In genomic region chr3:33437556-33438283, GRCh38 we compare ENCODE assay signal across 8 cellular contexts. TPM values are rescaled to one million over a fixed set of nuclear protein-coding genes. Genes with fewer than 3 reads are reported as not detected.
DNase-seq lines count a peak whose midpoint lies in the region; ATAC-seq and TF ChIP-seq lines count a peak whose summit lies in the region.

No MANE protein-coding gene starts in this region.

- H3K4me3 ChIP-seq in iPS-18c (ENCODE audit: insufficient read depth, low read depth, low read length) (peak overlapping the region; percentile 60; the same call in 1 of the 2 replicates), testis (no peak overlapping the region)

- TF ChIP-seq POLR2A in testis (IDR thresholded peaks at IDR 0.05) = no peak

- DNase-seq in Right ventricle myocardium superior (peak; percentile 54), cardiac septum (ENCODE audit: low spot score) (no peak), testis (peak; percentile 43)
- no peak for DNase-seq in activated naive CD4-positive, alpha-beta T cell treated with anti-CD3 and anti-CD28 coated beads, Interleukin-2, amount 50 U/mL, for 72 hours (ENCODE audit: low spot score in 2 of 2)
- no peak for DNase-seq in stimulated activated naive CD4-positive, alpha-beta T cell (lab: John Stamatoyannopoulos, UW)

- H3K27ac Mint-ChIP-seq in activated naive CD4-positive, alpha-beta T cell treated with anti-CD3 and anti-CD28 coated beads, Interleukin-2, amount 50 U/mL, for 72 hours = peak overlapping the region; percentile 61 to 92

- peaks cover 0 to 5% of the 10 kb centered on the region in 2 donors for H3K9me3 Mint-ChIP-seq in activated naive CD4-positive, alpha-beta T cell treated with anti-CD3 and anti-CD28 coated beads, Interleukin-2, amount 50 U/mL, for 72 hours

- peak overlapping the region; percentile 90 to 92 for H3K27ac ChIP-seq in testis

- intact Hi-C loops in Right ventricle myocardium superior (cut with DNase I) = no loop called here
- intact Hi-C loops in cardiac septum (cut with DNase I) = loop anchor here (10.0 kb wide), 1 partner anchor 357 kb away; the partner anchor contains the start of gene PDCD6IP
- intact Hi-C loops in testis (cut with DNase I; ENCODE audit: low total_unique reads) = no loop called here

- no peak for ATAC-seq in Right ventricle myocardium superior (ENCODE audit: poor library complexity)
- ATAC-seq in activated naive CD4-positive, alpha-beta T cell treated with anti-CD3 and anti-CD28 coated beads, Interleukin-2, amount 50 U/mL, for 72 hours = no peak
- ATAC-seq in GM19023 (IDR thresholded peaks at IDR 0.05; ENCODE audit: unreplicated experiment) = no peak
- no peak for ATAC-seq in GM19351 (IDR thresholded peaks at IDR 0.05; ENCODE audit: unreplicated experiment)

- no peaks in the 10 kb centered on the region for H3K9me3 ChIP-seq in iPS-18c (ENCODE audit: control insufficient read depth, insufficient read depth, low read length)
- H3K9me3 ChIP-seq in testis = no peaks in the 10 kb centered on the region

- no peaks in the 10 kb centered on the region for H3K27me3 ChIP-seq in testis

- H3K36me3 Mint-ChIP-seq in activated naive CD4-positive, alpha-beta T cell treated with anti-CD3 and anti-CD28 coated beads, Interleukin-2, amount 50 U/mL, for 72 hours = peaks cover 21 to 25% of the 10 kb centered on the region in 2 donors

- 28 to 29% methylated on average over 3 of the region's 3 CpGs for WGBS in testis, 2 donors

- peaks cover 31% of the 10 kb centered on the region for H3K4me1 ChIP-seq in testis

- H3K36me3 ChIP-seq in testis (ENCODE audit: low read depth, missing control alignments) = no peaks in the 10 kb centered on the region

- no peak for TF ChIP-seq CTCF in testis (IDR thresholded peaks at IDR 0.05)

RNA-seq across cellular contexts. Expression of gene UBP1, which starts 2.5 kb away (rescaled TPM):
- total RNA-seq in Right ventricle myocardium superior (36.6 TPM), cardiac septum (46.9 TPM), testis (100 to 1,000 TPM in 1 of 2 donors, 10 to 100 TPM in 1; 93.2 to 108 TPM)
- 10 to 100 TPM; 49.7 to 57.6 TPM for total RNA-seq in activated naive CD4-positive, alpha-beta T cell treated with anti-CD3 and anti-CD28 coated beads, Interleukin-2, amount 50 U/mL, for 72 hours
- polyA plus RNA-seq in testis (ENCODE audit: insufficient read depth, low read depth, low replicate concordance) = 53.9 TPM

Comparison
In these comparisons a context has a peak if more than half of its experiments do, and no peak if none do; other contexts are left out.
1. DNase-seq: peak in Right ventricle myocardium superior (single experiment) and testis (single experiment); none in cardiac septum (single experiment), activated naive CD4-positive, alpha-beta T cell treated with anti-CD3 and anti-CD28 coated beads, Interleukin-2, amount 50 U/mL, for 72 hours (0 of 2) and stimulated activated naive CD4-positive, alpha-beta T cell (0 of 6).